ENCODE assay signal across 8 cellular contexts in the genomic region with DNA sequence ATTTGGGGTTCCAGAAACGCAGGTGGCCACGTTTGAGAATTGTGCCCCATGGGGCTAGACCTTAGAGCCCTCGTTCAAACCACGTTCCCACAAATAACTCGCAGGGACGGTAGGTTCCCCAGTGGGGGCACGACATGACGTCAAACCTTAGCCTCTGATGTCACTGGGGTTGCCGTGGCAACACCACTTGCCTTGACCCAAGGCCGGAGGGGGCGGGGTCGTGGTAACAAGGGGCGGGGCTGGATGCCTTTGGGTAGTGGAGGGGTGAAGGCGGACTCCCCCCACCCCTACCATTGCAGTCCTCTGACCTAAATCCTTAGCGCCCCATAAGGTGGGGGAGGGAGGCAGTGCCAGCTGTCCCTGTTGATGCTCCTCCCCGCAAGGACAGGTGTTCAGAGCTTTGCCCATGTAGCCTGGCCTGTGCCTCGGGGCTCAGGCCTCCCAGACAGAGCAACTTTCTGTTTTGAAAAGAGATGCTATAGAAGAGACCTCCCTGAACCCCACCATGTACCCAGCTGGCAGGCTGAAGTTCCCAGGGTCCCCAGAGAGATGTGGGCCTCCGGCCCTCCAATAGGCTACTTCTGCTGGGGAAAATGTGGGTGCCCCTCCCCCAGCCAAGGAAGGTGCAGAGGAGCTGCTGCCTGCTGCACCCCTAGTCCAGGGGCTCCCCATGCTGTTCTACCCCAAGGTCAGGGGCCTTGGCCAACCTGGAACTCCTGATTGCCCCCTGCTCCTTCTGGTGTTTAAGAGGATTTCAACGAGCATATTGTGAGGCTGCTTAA. TPM values are rescaled to one million over a fixed set of nuclear protein-coding genes. Genes with fewer than 3 reads are reported as not detected.
DNase-seq lines count a peak whose midpoint lies in the region; ATAC-seq lines count a peak whose summit lies in the region.

No MANE protein-coding gene starts in this region.

- ATAC-seq in HG03442 (IDR thresholded peaks at IDR 0.05; ENCODE audit: unreplicated experiment) (no peak), GM18858 (IDR thresholded peaks at IDR 0.05; ENCODE audit: unreplicated experiment) (no peak), HG02588 (IDR thresholded peaks at IDR 0.05; ENCODE audit: unreplicated experiment) (no peak)

- peaks cover 83% of the 10 kb centered on the region for H4K20me1 ChIP-seq in BLaER1

- H3K4me2 ChIP-seq in BLaER1, result peak overlapping the region; percentile 93

- H3K27me3 Mint-ChIP-seq in activated naive CD8-positive, alpha-beta T cell treated with anti-CD3 and anti-CD28 coated beads for 36 hours, result peaks cover 61% of the 10 kb centered on the region

- H3K27ac ChIP-seq in BLaER1 (no peak overlapping the region), HUES6 (ENCODE audit: low read depth, low read length) (no peak overlapping the region), mucosa of rectum (ENCODE audit: low read depth in 2 of 2, low read length in 2 of 2) (peak overlapping the region in 1 of 2 donors; percentile 32)

- H3K27ac Mint-ChIP-seq in activated naive CD8-positive, alpha-beta T cell treated with anti-CD3 and anti-CD28 coated beads for 36 hours, result no peak overlapping the region

- H3K4me1 ChIP-seq in BLaER1 (peaks cover 16% of the 10 kb centered on the region), HUES6 (ENCODE audit: control insufficient read depth, insufficient read depth, low read length) (peaks cover 59% of the 10 kb centered on the region), mucosa of rectum (ENCODE audit: control insufficient read depth in 2 of 2, insufficient read depth in 2 of 2, low read length in 2 of 2) (peaks cover 7 to 9% of the 10 kb centered on the region in 2 donors)

- H3K9ac ChIP-seq in BLaER1 (no peak overlapping the region), HUES6 (ENCODE audit: low read length) (no peak overlapping the region), mucosa of rectum (ENCODE audit: low read depth in 1 of 2, low read length in 2 of 2) (peak overlapping the region in 1 of 2 donors; percentile 40)

- H3K4me1 Mint-ChIP-seq in activated naive CD8-positive, alpha-beta T cell treated with anti-CD3 and anti-CD28 coated beads for 36 hours, result peaks cover 3% of the 10 kb centered on the region

- H3K27me3 ChIP-seq in BLaER1 (peaks cover 65% of the 10 kb centered on the region), HUES6 (ENCODE audit: control insufficient read depth, insufficient read depth, low read length) (peaks cover 51% of the 10 kb centered on the region), mucosa of rectum (ENCODE audit: control insufficient read depth in 2 of 2, insufficient read depth in 2 of 2, low read length in 2 of 2) (peaks cover 0 to 8% of the 10 kb centered on the region in 2 donors)

- no peaks in the 10 kb centered on the region for H3K36me3 ChIP-seq in BLaER1
- H3K36me3 ChIP-seq in HUES6 (ENCODE audit: control insufficient read depth, insufficient read depth, low read length), result no peaks in the 10 kb centered on the region
- H3K36me3 ChIP-seq in mucosa of rectum (ENCODE audit: control insufficient read depth in 2 of 2, insufficient read depth in 2 of 2, low read length in 2 of 2), result no peaks in the 10 kb centered on the region

- 0 out of 2 replicates have a peak overlapping the region, but pooled peaks have one; percentile 86 for H3K4me3 ChIP-seq in BLaER1
- H3K4me3 ChIP-seq in HUES6 (ENCODE audit: low read depth, low read length), result peak overlapping the region; percentile 56; the same call in 1 of the 2 replicates
- peak overlapping the region; percentile 57 to 62 for H3K4me3 ChIP-seq in mucosa of rectum (ENCODE audit: low read length in 2 of 2)

- H3K36me3 Mint-ChIP-seq in activated naive CD8-positive, alpha-beta T cell treated with anti-CD3 and anti-CD28 coated beads for 36 hours, result no peaks in the 10 kb centered on the region

- peak overlapping the region; percentile 43 for H3K4me3 Mint-ChIP-seq in activated naive CD8-positive, alpha-beta T cell treated with anti-CD3 and anti-CD28 coated beads for 36 hours

- H3K9me3 ChIP-seq in BLaER1 (no peaks in the 10 kb centered on the region), HUES6 (ENCODE audit: control insufficient read depth, insufficient read depth, low read depth, low read length) (no peaks in the 10 kb centered on the region), mucosa of rectum (ENCODE audit: control insufficient read depth in 2 of 2, low read length in 2 of 2) (no peaks in the 10 kb centered on the region)

- DNase-seq in activated naive CD8-positive, alpha-beta T cell treated with anti-CD3 and anti-CD28 coated beads for 36 hours, result no peak
- no peak for DNase-seq in Ammon's horn (ENCODE audit: low spot score)

- H3K9me3 Mint-ChIP-seq in activated naive CD8-positive, alpha-beta T cell treated with anti-CD3 and anti-CD28 coated beads for 36 hours, result no peaks in the 10 kb centered on the region

RNA-seq across cellular contexts. Expression of a gene that starts 1.9 kb away (rescaled TPM):
- total RNA-seq in activated naive CD8-positive, alpha-beta T cell treated with anti-CD3 and anti-CD28 coated beads for 36 hours, result 1 to 10 TPM; 1.1 to 1.8 TPM
